In genomic region chr6:167165887-167166471, GRCh38 we compare ENCODE assay signal across 10 cellular contexts. TPM values are rescaled to one million over a fixed set of nuclear protein-coding genes. Genes with fewer than 3 reads are reported as not detected.
"Had no signal": no experiment of that assay in that cellular context is flagged by ENCODE, and none has a peak within 500 bp of the region (broad histone marks: within the 10 kb centered on the region; RNA-seq: fewer than 3 reads in every experiment).

No MANE protein-coding gene starts in this region.

- H3K27ac ChIP-seq: GM23248, KMS-11 had no signal

- DNase-seq: GM23248, GOT3, H9, HCEC 1CT, KBM-7 had no signal

- H3K27ac Mint-ChIP-seq: IgD-negative memory B cell had no signal

- H2AFZ ChIP-seq: GM23248 had no signal

- H3K9ac ChIP-seq: GM23248, KMS-11 had no signal

- H3K4me3 ChIP-seq: GM23248 had no signal

- H3K4me2 ChIP-seq: KMS-11 had no signal

- FAIRE-seq: H54, HTR-8/SVneo had no signal

- H3K36me3 Mint-ChIP-seq: IgD-negative memory B cell had no signal

- H3K4me3 Mint-ChIP-seq: H9, IgD-negative memory B cell had no signal

RNA-seq across cellular contexts. Expression of gene GPR31, which starts 8.2 kb away (rescaled TPM):
- total RNA-seq: GM23248, H9, HT-29 had no signal
- polyA plus RNA-seq: GM23248, IgD-negative memory B cell had no signal

RNA-seq across cellular contexts. Expression of gene CCR6, which starts 43.1 kb away (rescaled TPM):
- total RNA-seq: GM23248, H9 had no signal
- polyA plus RNA-seq: GM23248 had no signal
